Comparison of ENCODE assay signal across 1 cellular context in the genomic region with DNA sequence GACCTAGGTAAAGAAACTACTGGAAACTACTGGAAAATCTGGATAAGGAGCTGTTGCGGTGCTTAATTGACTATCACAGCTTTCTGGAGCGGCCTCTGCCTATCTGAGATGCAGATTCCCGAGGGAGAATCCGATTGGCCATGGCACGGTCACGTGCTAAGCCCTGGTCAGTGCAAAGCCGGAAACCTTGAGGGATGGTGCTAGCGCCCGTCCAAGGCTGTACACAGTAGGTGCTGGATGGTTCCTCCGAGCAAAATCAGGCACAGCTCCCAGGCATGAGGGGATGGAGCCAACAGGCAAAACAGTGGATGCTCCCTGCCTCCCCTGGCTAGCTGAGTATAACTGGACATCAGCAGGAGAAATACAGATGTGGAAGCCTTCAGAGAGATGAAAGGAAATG.
TF ChIP-seq lines count a peak whose summit lies in the region.

No MANE protein-coding gene starts in this region.

TF ChIP-seq in GM23338, 12 proteins besides CTCF, POLR2A, EP300 and RAD21 (continued from another document):
- TF ChIP-seq ZNF462 (CRISPR knock-in tag; IDR thresholded peaks at IDR 0.05) = no peak
- TF ChIP-seq POLR2AphosphoS5 (IDR thresholded peaks at IDR 0.05; ENCODE audit: low read depth) = no peak
- no peak for TF ChIP-seq ZNF331 (CRISPR knock-in tag; IDR thresholded peaks at IDR 0.05; ENCODE audit: low read depth)
- no peak for TF ChIP-seq EZH2phosphoT487 (IDR thresholded peaks at IDR 0.05; ENCODE audit: unreplicated experiment)
- no peak for TF ChIP-seq ETS1 (IDR thresholded peaks at IDR 0.05)
